8 cellular contexts compared by ENCODE assay signal in the genomic region with DNA sequence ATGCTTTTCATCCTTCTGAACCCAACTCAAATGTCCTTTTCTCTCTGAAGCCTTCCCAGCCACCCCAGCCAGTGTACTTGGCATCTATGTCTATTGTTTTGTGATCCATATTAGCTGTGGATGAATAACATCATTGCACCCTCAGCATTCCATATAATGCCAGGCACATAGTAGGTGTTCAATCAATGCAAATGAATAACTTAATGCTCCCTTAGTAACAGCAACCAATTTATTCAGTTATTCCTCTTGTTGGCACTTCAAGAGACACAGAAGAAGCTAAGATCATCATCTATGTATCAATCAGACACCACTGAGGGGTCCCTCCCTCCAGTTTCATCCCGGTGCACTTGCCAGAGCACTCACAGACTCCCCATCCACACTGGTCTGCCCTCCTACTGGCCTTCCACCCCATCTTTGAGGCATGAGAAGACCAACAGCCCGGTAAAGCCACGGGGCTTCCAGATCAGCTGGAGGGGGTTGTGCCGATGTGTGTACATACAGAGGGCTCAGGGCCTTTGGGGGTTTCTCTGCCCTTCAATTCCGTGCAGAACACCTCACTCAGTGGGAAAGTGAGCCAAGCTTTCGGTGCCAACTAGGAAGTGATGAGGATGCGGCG. TPM values are rescaled to one million over a fixed set of nuclear protein-coding genes. Genes with fewer than 3 reads are reported as not detected.
DNase-seq lines count a peak whose midpoint lies in the region; ATAC-seq, FAIRE-seq and TF ChIP-seq lines count a peak whose summit lies in the region.

No MANE protein-coding gene starts in this region.

- H3K9me3 Mint-ChIP-seq in Caco-2 (ENCODE audit: unreplicated experiment), result no peaks in the 10 kb centered on the region

- H3K27ac Mint-ChIP-seq in Caco-2 (ENCODE audit: unreplicated experiment), result no peak overlapping the region

- H3K4me2 ChIP-seq in OCI-LY3 (ENCODE audit: low read length) (peak overlapping the region; percentile 81), H1 (ENCODE audit: insufficient read depth in 1 of 2, low read depth in 2 of 2, low read length in 2 of 2) (peak overlapping the region; percentile 82 to 93), osteoblast (ENCODE audit: insufficient read depth, low read length) (peak overlapping the region; percentile 89)

- no peak overlapping the region for H2BK120ac ChIP-seq in H1 (replicated peaks; ENCODE audit: low read depth, low read length)

- DNase-seq in Caco-2 (no peak), H1 (ENCODE audit: low read depth in 1 of 2, low spot score in 2 of 2) (no peak), osteoblast (ENCODE audit: insufficient read length, low spot score, missing footprints) (peak; percentile 58), middle frontal gyrus (ENCODE audit: extremely low spot score, low spot score) (no peak), GM13976 (ENCODE audit: low spot score) (no peak), NCI-H526 treated with DMSO at 0.1 percent for 48 hours (lab: John Stamatoyannopoulos, UW) (no peak)

- H2BK20ac ChIP-seq in H1 (ENCODE audit: low read length), result no peak overlapping the region

- no peak overlapping the region for H2BK15ac ChIP-seq in H1 (ENCODE audit: low read length)

- H3K36me3 ChIP-seq in Caco-2 (ENCODE audit: control insufficient read depth, insufficient read depth, low read length) (peaks cover 2% of the 10 kb centered on the region), OCI-LY3 (replicated peaks; ENCODE audit: low read depth, low read length) (peaks cover 9% of the 10 kb centered on the region), H1 (ENCODE audit: control insufficient read depth in 2 of 4, insufficient read depth in 4 of 4, low read length in 3 of 4) (peaks cover 0 to 7% (median 3%) of the 10 kb centered on the region in 4 experiments; a peak in 4 of 8 replicates), osteoblast (ENCODE audit: insufficient read depth, low read length) (peaks cover 4% of the 10 kb centered on the region)

- no peak overlapping the region for H3K14ac ChIP-seq in H1 (ENCODE audit: insufficient read length)

- H3K23ac ChIP-seq in H1 (ENCODE audit: insufficient read length), result no peak overlapping the region

- 16% methylated on average over 8 of the region's 8 CpGs; no CpG with 5 or more reads in 1 of the 2 experiments for WGBS in H1 (ENCODE audit: extremely low coverage in 1 of 2, insufficient coverage in 1 of 2, insufficient read length in 1 of 2, insufficient replicate concordance in 2 of 2, low coverage in 1 of 2, low lambda C conversion rate in 2 of 2, missing lambda C conversion rate in 1 of 2), 2 experiments

- no peak overlapping the region for H4K5ac ChIP-seq in H1 (ENCODE audit: insufficient read length, low read depth, low read length)

- H3K56ac ChIP-seq in H1 (replicated peaks; ENCODE audit: insufficient read length, low read depth, low read length), result no peak overlapping the region

- BruUV-seq in Caco-2 (replicated peaks; lab: Mats Ljungman, UMichigan), result no TSS peak

- no peak overlapping the region for H3K4ac ChIP-seq in H1 (replicated peaks; ENCODE audit: insufficient read length, low read depth, low read length)

- peak overlapping the region; percentile 83 for H3K4me3 ChIP-seq in Caco-2 (ENCODE audit: low read depth, low read length)
- peak overlapping the region; percentile 83 for H3K4me3 ChIP-seq in OCI-LY3 (ENCODE audit: low read length)
- H3K4me3 ChIP-seq in H1 (ENCODE audit: extremely low read depth in 1 of 4, insufficient read depth in 2 of 4, low read depth in 3 of 4, low read length in 4 of 4), result peak overlapping the region; percentile 62 to 86 (median 77)
- peak overlapping the region; percentile 85 for H3K4me3 ChIP-seq in osteoblast (ENCODE audit: insufficient read depth, low read length)

- H2BK5ac ChIP-seq in H1 (ENCODE audit: low read depth, low read length), result peak overlapping the region; percentile 31; the same call in 1 of the 2 replicates

- peaks cover 9% of the 10 kb centered on the region for H3K4me1 Mint-ChIP-seq in Caco-2 (ENCODE audit: low read depth, unreplicated experiment)

- H3K9ac ChIP-seq in OCI-LY3 (ENCODE audit: low read length) (peak overlapping the region; percentile 52), H1 (replicated peaks in 1 of 4; ENCODE audit: extremely low read depth in 1 of 4, low read depth in 3 of 4, low read length in 3 of 4) (peak overlapping the region in 3 of 4 experiments; percentile 55 to 65 (median 56); a peak in 5 of 7 replicates)

- intact Hi-C loops in Caco-2 (cut with micrococcal nuclease; ENCODE audit: unreplicated experiment), result loop anchor here (1.0 kb wide), 1 partner anchor 127 kb away; the partner anchor contains the start of genes BYSL and MED20

- H3K27me3 Mint-ChIP-seq in Caco-2 (ENCODE audit: insufficient read depth, unreplicated experiment), result no peaks in the 10 kb centered on the region

- in situ Hi-C loops in GM13976 (cut with MboI; ENCODE audit: low sequenced_read_pairs, unreplicated experiment), result no loop called here

- no peak for TF ChIP-seq POLR2A in H1 (IDR thresholded peaks at IDR 0.05; ENCODE audit: control extremely low read depth in 1 of 2, low read depth in 2 of 2, low read length in 2 of 2)

- peak overlapping the region; percentile 71; the same call in 1 of the 2 replicates for H2BK12ac ChIP-seq in H1 (ENCODE audit: low read depth, low read length)

- no peaks in the 10 kb centered on the region for H3K9me3 ChIP-seq in Caco-2
- no peaks in the 10 kb centered on the region for H3K9me3 ChIP-seq in OCI-LY3 (ENCODE audit: insufficient read depth, low read length)
- H3K9me3 ChIP-seq in H1 (ENCODE audit: insufficient read depth in 2 of 2, low read depth in 1 of 2, low read length in 1 of 2), result no peaks in the 10 kb centered on the region
- H3K9me3 ChIP-seq in osteoblast (ENCODE audit: low read depth, low read length), result no peaks in the 10 kb centered on the region

- no peak overlapping the region for H3K27ac ChIP-seq in OCI-LY3 (ENCODE audit: low read length)
- no peak overlapping the region for H3K27ac ChIP-seq in H1 (ENCODE audit: low read depth, low read length)
- no peak overlapping the region for H3K27ac ChIP-seq in osteoblast (ENCODE audit: low read depth, low read length)

- peak overlapping the region; percentile 79 for H3K4me3 Mint-ChIP-seq in Caco-2 (ENCODE audit: unreplicated experiment)

- H3K79me2 ChIP-seq in OCI-LY3 (ENCODE audit: low read length) (peaks cover 10% of the 10 kb centered on the region), H1 (ENCODE audit: control insufficient read depth in 1 of 2, insufficient read depth in 2 of 2, low read length in 2 of 2) (peaks cover 0 to 6% of the 10 kb centered on the region in 2 experiments; a peak in 1 of 4 replicates), osteoblast (ENCODE audit: insufficient read depth, low read length) (peaks cover 12% of the 10 kb centered on the region)

- no peak for TF ChIP-seq CTCF in Caco-2 (IDR thresholded peaks at IDR 0.05; ENCODE audit: insufficient read depth in 1 of 2, low read depth in 1 of 2, low read length in 1 of 2, severe bottlenecking in 1 of 2, unreplicated experiment in 1 of 2)
- TF ChIP-seq CTCF in OCI-LY3 (IDR thresholded peaks at IDR 0.05; ENCODE audit: low read depth, low read length), result no peak
- TF ChIP-seq CTCF in H1 (IDR thresholded peaks at IDR 0.05; ENCODE audit: control extremely low read depth in 1 of 3, insufficient read depth in 1 of 3, low read depth in 1 of 3, low read length in 3 of 3), result no peak
- no peak for TF ChIP-seq CTCF in osteoblast (IDR thresholded peaks at IDR 0.05; ENCODE audit: extremely low read depth, low read depth, low read length)
- TF ChIP-seq CTCF in GM13976 (IDR thresholded peaks at IDR 0.05; ENCODE audit: borderline replicate concordance, control extremely low read depth, extremely low read depth, insufficient read depth, missing control alignments), result no peak

- H4K8ac ChIP-seq in H1 (ENCODE audit: extremely low read depth, insufficient read depth, low read length), result peak overlapping the region; percentile 87; the same call in 1 of the 2 replicates

- no peak for ATAC-seq in HG02884 (IDR thresholded peaks at IDR 0.05; ENCODE audit: unreplicated experiment)

- no peak for TF ChIP-seq EP300 in H1 (IDR thresholded peaks at IDR 0.05; ENCODE audit: borderline replicate concordance in 1 of 2, low read depth in 2 of 2, low read length in 2 of 2)

- no peaks in the 10 kb centered on the region for H4K20me1 ChIP-seq in OCI-LY3 (ENCODE audit: insufficient read depth, low read length)
- H4K20me1 ChIP-seq in H1 (replicated peaks in 1 of 2; ENCODE audit: control insufficient read depth in 1 of 2, insufficient read depth in 2 of 2, low read length in 2 of 2), result peaks cover 2 to 9% of the 10 kb centered on the region in 2 experiments
- H4K20me1 ChIP-seq in osteoblast (ENCODE audit: insufficient read depth, low read length), result no peaks in the 10 kb centered on the region

- POLR2A ChIA-PET in Caco-2 (lab: Charles Lee), result interaction anchor here (0.5 to 0.6 kb wide), 2 partner anchors 260 to 1494 kb away, joined by 3 to 4 read pairs; no protein-coding TSS in a partner anchor
- POLR2A ChIA-PET in H1 (lab: Charles Lee; ENCODE audit: partially characterized antibody), result interaction anchor here (0.5 to 15.0 kb wide), 9 partner anchors 9 to 265 kb away, joined by 3 to 157 read pairs (median 4); partner anchors contain the start of genes BYSL, CCND3 and MED20

- H2AFZ ChIP-seq in OCI-LY3 (ENCODE audit: low read depth, low read length), result peak overlapping the region; percentile 96
- H2AFZ ChIP-seq in H1 (ENCODE audit: low read length), result peak overlapping the region; percentile 75; the same call in 1 of the 2 replicates
- peak overlapping the region; percentile 96 for H2AFZ ChIP-seq in osteoblast (ENCODE audit: low read length)

- H3K23me2 ChIP-seq in H1 (ENCODE audit: low read depth, low read length), result peaks cover 10% of the 10 kb centered on the region

- no peak for TF ChIP-seq RAD21 in H1 (IDR thresholded peaks at IDR 0.05 in 1 of 2, conservative IDR thresholded peaks at IDR 0.05 in 1 of 2; ENCODE audit: low read depth in 2 of 2, low read length in 2 of 2)

- H3K36me3 Mint-ChIP-seq in Caco-2 (ENCODE audit: insufficient read depth, unreplicated experiment), result peaks cover 14% of the 10 kb centered on the region

- no peak overlapping the region for H3K18ac ChIP-seq in H1 (ENCODE audit: extremely low read depth, low read length)

- H2AK5ac ChIP-seq in H1 (ENCODE audit: low read depth, low read length), result no peak overlapping the region

- no peak overlapping the region for H4K91ac ChIP-seq in H1 (replicated peaks; ENCODE audit: insufficient read length, low read length)

- CTCF ChIA-PET in Caco-2 (lab: Charles Lee) (interaction anchor here (0.6 to 1.1 kb wide), 3 partner anchors 201 to 539 kb away, joined by 4 to 11 read pairs (median 4); partner anchors contain the start of gene FRS3), H1 (lab: Charles Lee; ENCODE audit: partially characterized antibody) (interaction anchor here (0.5 to 11.7 kb wide), 8 partner anchors 21 to 262 kb away, joined by 3 to 219 read pairs (median 4); partner anchors contain the start of genes CCND3 and TOMM6)

- no peaks in the 10 kb centered on the region for H3K27me3 ChIP-seq in Caco-2 (replicated peaks; ENCODE audit: control insufficient read depth, insufficient read depth, low read length)
- H3K27me3 ChIP-seq in OCI-LY3 (ENCODE audit: low read depth, low read length), result peaks cover 22% of the 10 kb centered on the region
- H3K27me3 ChIP-seq in H1 (replicated peaks in 1 of 4; ENCODE audit: control insufficient read depth in 3 of 4, extremely low read depth in 1 of 4, insufficient read depth in 3 of 4, low read length in 3 of 4), result peaks cover 40 to 69% (median 59%) of the 10 kb centered on the region in 4 experiments
- peaks cover 15% of the 10 kb centered on the region for H3K27me3 ChIP-seq in osteoblast (ENCODE audit: insufficient read depth, low read length)

- H3K79me1 ChIP-seq in H1 (ENCODE audit: low read depth, low read length), result no peaks in the 10 kb centered on the region

- H3K4me1 ChIP-seq in Caco-2 (peaks cover 21% of the 10 kb centered on the region), OCI-LY3 (ENCODE audit: low read length) (peaks cover 44% of the 10 kb centered on the region), H1 (replicated peaks in 1 of 4; ENCODE audit: control insufficient read depth in 3 of 4, insufficient read depth in 4 of 4, low read length in 3 of 4) (peaks cover 13 to 18% (median 16%) of the 10 kb centered on the region in 4 experiments), osteoblast (ENCODE audit: insufficient read depth, low read length) (peaks cover 26% of the 10 kb centered on the region)

- no peak for FAIRE-seq in H1 (lab: Jason Lieb, UNC)

RNA-seq across cellular contexts. Expression of gene TAF8, which starts 2.4 kb away (rescaled TPM):
- 35.0 and 37.7 TPM in 2 replicates for total RNA-seq in Caco-2 (2022)
- total RNA-seq in H1 (2021; fragmentation: NEBNext Ultra II Directional; extraction: Animal tissue kit (Norgen Biotek cat#: 25700)), result 32.7 and 34.0 TPM in 2 replicates
- polyA plus RNA-seq in H1 (2011; rRNA removed), result 32.2 and 36.6 TPM in 2 replicates
- 34.4 TPM for polyA plus RNA-seq in H1 (2011; cell fraction: cytosol; rRNA removed)
- polyA plus RNA-seq in H1 (2011; cell fraction: nucleus; rRNA removed), result 28.5 TPM
- 19.8 to 23.7 TPM (median 21.9 TPM) in 4 replicates for polyA plus RNA-seq in H1 (2012, experiment 1 of 2)
- 11.4 TPM for polyA plus RNA-seq in H1 (2012, experiment 2 of 2)
- polyA plus RNA-seq in H1 (2013, experiment 1 of 2), result 19.7 TPM
- polyA plus RNA-seq in H1 (2013, experiment 2 of 2), result 21.2 TPM
- polyA minus RNA-seq in H1 (2011; rRNA and poly(A)+ RNA removed), result 53.9 and 78.5 TPM in 2 replicates
- polyA minus RNA-seq in H1 (2011; cell fraction: cytosol; rRNA and poly(A)+ RNA removed), result 23.5 TPM
- polyA minus RNA-seq in H1 (2011; cell fraction: nucleus; rRNA and poly(A)+ RNA removed), result 35.5 TPM
- total RNA-seq in osteoblast, result 16.3 and 16.5 TPM in 2 replicates
